In the genomic region with DNA sequence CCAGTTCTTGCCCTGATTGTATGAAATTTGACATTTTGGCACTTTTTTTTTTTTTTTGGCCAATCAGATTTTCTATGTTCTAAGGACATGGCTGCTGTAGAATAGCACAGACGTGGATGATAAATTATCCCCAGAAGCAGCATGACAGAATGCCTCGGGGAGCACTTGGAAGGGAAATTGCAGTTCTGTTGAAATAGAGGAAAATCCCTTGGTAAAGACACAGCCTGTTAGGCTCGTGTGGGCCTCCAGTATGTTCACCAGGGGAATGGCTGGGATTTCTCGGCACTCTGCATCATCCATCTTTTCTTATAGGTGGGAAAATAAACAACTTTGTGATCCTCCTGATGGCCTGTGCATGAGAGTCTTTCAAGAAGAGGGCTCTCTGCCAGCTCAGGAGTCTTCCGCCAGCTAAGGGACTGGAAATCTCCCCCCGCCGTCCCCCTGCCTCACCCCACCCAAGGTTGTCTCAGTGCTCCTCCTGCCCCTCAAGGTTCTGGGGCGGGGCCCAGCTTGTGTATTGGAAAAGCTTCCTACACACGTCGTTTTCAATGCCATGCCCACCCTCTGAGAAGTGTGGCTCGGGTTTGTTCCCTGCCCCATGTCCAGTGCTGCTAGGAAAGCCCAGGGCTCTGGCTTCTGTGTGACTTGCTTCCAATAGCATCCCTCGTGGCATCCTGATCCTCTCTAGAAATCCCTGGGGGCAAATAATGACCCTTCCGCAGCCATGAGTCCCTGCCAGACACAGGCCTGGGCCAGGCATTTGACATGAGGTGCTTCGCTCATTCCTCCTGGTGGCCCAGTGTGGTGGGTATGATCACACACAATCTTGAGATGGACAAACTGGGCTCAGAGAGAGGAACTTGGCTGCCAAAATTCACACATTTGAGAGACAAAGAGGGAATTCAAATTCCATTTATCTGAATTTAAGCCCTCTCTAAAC, we compare ENCODE assay signal across 19 cellular contexts.
DNase-seq lines count a peak whose midpoint lies in the region; ATAC-seq, FAIRE-seq and TF ChIP-seq lines count a peak whose summit lies in the region.
"Had no signal": no experiment of that assay in that cellular context is flagged by ENCODE, and none has a peak within 500 bp of the region (broad histone marks: within the 10 kb centered on the region; RNA-seq: fewer than 3 reads in every experiment).

No MANE protein-coding gene starts in this region.

- no peak overlapping the region for H2BK15ac ChIP-seq in IMR-90 (ENCODE audit: low read depth, low read length)

- no peaks in the 10 kb centered on the region; the same call in 1 of the 2 replicates for H4K20me1 ChIP-seq in IMR-90 (ENCODE audit: insufficient read depth, low read length)

- in situ Hi-C loops in IMR-90 (cut with MboI; ENCODE audit: low sequenced_read_pairs): no loop called here

- TF ChIP-seq RAD21 in A549 (conservative IDR thresholded peaks at IDR 0.05 in 1 of 2, IDR thresholded peaks at IDR 0.05 in 1 of 2): no peak
- TF ChIP-seq RAD21 in IMR-90 (IDR thresholded peaks at IDR 0.05; ENCODE audit: low read length): no peak

- DNase-seq in A549 (ENCODE audit: low read depth in 1 of 2, low spot score in 1 of 2) (no peak), IMR-90 (peak; percentile 85), bronchial epithelial cell (ENCODE audit: low read depth) (peak; percentile 30), kidney tubule cell (ENCODE audit: low spot score) (peak; percentile 46), HEK293T (ENCODE audit: extremely low spot score) (no peak), DMS 273 (lab: John Stamatoyannopoulos, UW; ENCODE audit: unreplicated experiment) (no peak)
- DNase-seq in CD8-positive, alpha-beta memory T cell: no peak
- DNase-seq in stimulated activated CD4-positive, alpha-beta T cell treated with anti-CD3 and anti-CD28 coated beads, Interleukin-4, amount 100 ng/mL, for 4 hours: no peak
- DNase-seq: ACHN; activated T-cell treated with anti-CD3 and anti-CD28 coated beads, Interleukin-2, amount 50 U/mL, for 48 hours; Calu3; head of caudate nucleus; midbrain; NCI-H510A; SK-N-SH; stimulated activated CD4-positive, alpha-beta T cell treated with anti-CD3 and anti-CD28 coated beads, Interleukin-4, amount 100 ng/mL, for 1 hour had no signal

- H3K27me3 ChIP-seq in IMR-90 (ENCODE audit: control insufficient read depth, insufficient read depth, low read length): no peaks in the 10 kb centered on the region
- no peaks in the 10 kb centered on the region for H3K27me3 ChIP-seq in bronchial epithelial cell (ENCODE audit: control insufficient read depth, insufficient read depth, low read length)
- no peaks in the 10 kb centered on the region for H3K27me3 ChIP-seq in CD8-positive, alpha-beta memory T cell (ENCODE audit: insufficient read depth, low read length, poor library complexity, severe bottlenecking)
- H3K27me3 ChIP-seq: neutrophil had no signal

- ATAC-seq in A549 (no peak), IMR-90 (ENCODE audit: low read depth) (peak; percentile 50)
- ATAC-seq: sciatic nerve had no signal

- H2BK5ac ChIP-seq in IMR-90 (ENCODE audit: low read depth, low read length, poor library complexity, severe bottlenecking): no peak overlapping the region

- dilution Hi-C loops in IMR-90 (cut with HindIII; ENCODE audit: low sequenced_read_pairs, unreplicated experiment): no loop called here

- no peaks in the 10 kb centered on the region for H3K4me1 Mint-ChIP-seq in CD8-positive, alpha-beta memory T cell

- peak overlapping the region; percentile 11; the same call in 1 of the 3 replicates for H3K4me2 ChIP-seq in A549
- H3K4me2 ChIP-seq in IMR-90 (ENCODE audit: low read depth, low read length): no peak overlapping the region
- H3K4me2 ChIP-seq: SK-N-SH had no signal

- H3K56ac ChIP-seq in IMR-90 (ENCODE audit: extremely low read depth, insufficient read depth, low read length): no peak overlapping the region

- H2BK120ac ChIP-seq in IMR-90 (ENCODE audit: low read depth, low read length): no peak overlapping the region

- H3K4me3 ChIP-seq in A549: no peak overlapping the region
- H3K4me3 ChIP-seq in IMR-90 (ENCODE audit: insufficient read depth, low read depth, low read length): no peak overlapping the region
- no peak overlapping the region for H3K4me3 ChIP-seq in bronchial epithelial cell (ENCODE audit: low read depth, low read length)
- no peak overlapping the region for H3K4me3 ChIP-seq in CD8-positive, alpha-beta memory T cell (ENCODE audit: low read length)

- H3K79me1 ChIP-seq in IMR-90 (ENCODE audit: low read depth in 1 of 2, low read length in 2 of 2): no peaks in the 10 kb centered on the region; a peak in 1 of 4 replicates

- TF ChIP-seq CTCF in A549 (IDR thresholded peaks at IDR 0.05) (no peak), IMR-90 (conservative IDR thresholded peaks at IDR 0.05; ENCODE audit: low read depth, low read length) (no peak), bronchial epithelial cell (IDR thresholded peaks at IDR 0.05; ENCODE audit: insufficient read depth, low read length, severe bottlenecking) (no peak)

- no peak overlapping the region for H4K91ac ChIP-seq in IMR-90 (ENCODE audit: insufficient read depth, low read depth, low read length)

- H3K27ac ChIP-seq in A549 (peak overlapping the region; percentile 97 to 99), IMR-90 (ENCODE audit: insufficient read depth, low read length) (no peak overlapping the region)
- no peak overlapping the region for H3K27ac ChIP-seq in CD8-positive, alpha-beta memory T cell (ENCODE audit: low read depth, low read length)
- H3K27ac ChIP-seq: neutrophil had no signal

- WGBS in A549 (ENCODE audit: missing lambda C conversion rate): 72% methylated on average over 12 of the region's 14 CpGs
- WGBS in IMR-90 (ENCODE audit: extremely low coverage in 2 of 2, insufficient read length in 1 of 2), 2 experiments: 88% methylated on average over 4 of the region's 14 CpGs; no CpG with 5 or more reads in 1 of the 2 experiments

- H3K36me3 ChIP-seq in IMR-90 (ENCODE audit: control insufficient read depth, insufficient read depth, low read length) (peaks cover 49% of the 10 kb centered on the region), bronchial epithelial cell (ENCODE audit: control insufficient read depth, insufficient read depth, low read length) (no peaks in the 10 kb centered on the region)
- H3K36me3 ChIP-seq in CD8-positive, alpha-beta memory T cell (ENCODE audit: insufficient read depth, low read length): no peaks in the 10 kb centered on the region
- H3K36me3 ChIP-seq: neutrophil had no signal

- H2AK9ac ChIP-seq in IMR-90 (replicated peaks; ENCODE audit: low read depth, low read length, poor library complexity): no peak overlapping the region

- no peak for TF ChIP-seq POLR2A in A549 (IDR thresholded peaks at IDR 0.05; ENCODE audit: low read length)
- TF ChIP-seq POLR2A in IMR-90 (IDR thresholded peaks at IDR 0.05; ENCODE audit: low read depth, low read length): no peak

- peaks cover 3 to 26% of the 10 kb centered on the region in 2 donors for H3K27me3 Mint-ChIP-seq in CD8-positive, alpha-beta memory T cell

- POLR2A ChIA-PET in A549 (lab: Yijun Ruan, JAX) (no interaction called here), IMR-90 (lab: Charles Lee; ENCODE audit: unreplicated experiment) (no interaction called here), HEK293T (lab: Yijun Ruan, JAX) (no interaction called here)
- POLR2A ChIA-PET in CD8-positive, alpha-beta memory T cell (lab: Charles Lee): no interaction called here

- intact Hi-C loops in IMR-90 (cut with micrococcal nuclease): no loop called here

- no peak overlapping the region for H4K5ac ChIP-seq in IMR-90 (ENCODE audit: low read depth, low read length)

- H3K4me1 ChIP-seq in A549: peaks cover 75% of the 10 kb centered on the region
- H3K4me1 ChIP-seq in IMR-90 (ENCODE audit: control insufficient read depth, insufficient read depth, low read length): no peaks in the 10 kb centered on the region
- H3K4me1 ChIP-seq in CD8-positive, alpha-beta memory T cell (ENCODE audit: insufficient read depth, low read length): no peaks in the 10 kb centered on the region

- no peak overlapping the region for H3K23ac ChIP-seq in IMR-90 (ENCODE audit: low read depth, low read length)

- no peak for TF ChIP-seq EP300 in A549 (IDR thresholded peaks at IDR 0.05)

- no peak overlapping the region for H3K4ac ChIP-seq in IMR-90 (ENCODE audit: low read depth, low read length)

- H3K36me3 Mint-ChIP-seq in CD8-positive, alpha-beta memory T cell: no peaks in the 10 kb centered on the region

- H2BK20ac ChIP-seq in IMR-90 (ENCODE audit: low read depth, low read length): no peak overlapping the region

- no peak overlapping the region for H2AK5ac ChIP-seq in IMR-90 (ENCODE audit: low read depth, low read length)

- no peak overlapping the region for H3K9ac ChIP-seq in IMR-90 (ENCODE audit: low read depth, low read length)
- H3K9ac ChIP-seq: SK-N-SH had no signal

- no peak overlapping the region for H4K8ac ChIP-seq in IMR-90 (ENCODE audit: low read depth in 2 of 2, low read length in 2 of 2)

- CTCF ChIA-PET in A549 (lab: Yijun Ruan, JAX): interaction anchor here (2.5 kb wide), 1 partner anchor 23 kb away, joined by 9 read pairs; no protein-coding TSS in a partner anchor
- CTCF ChIA-PET in IMR-90 (lab: Yijun Ruan, JAX): interaction anchor here (0.6 kb wide), 1 partner anchor 30 kb away, joined by 3 read pairs; no protein-coding TSS in a partner anchor
- CTCF ChIA-PET in HEK293T (lab: Yijun Ruan, JAX): no interaction called here
- CTCF ChIA-PET in CD8-positive, alpha-beta memory T cell (lab: Charles Lee): no interaction called here

- peaks cover 5% of the 10 kb centered on the region; the same call in 1 of the 2 replicates for H3K9me1 ChIP-seq in IMR-90 (ENCODE audit: insufficient read depth, low read length)

- H3K9me3 Mint-ChIP-seq in CD8-positive, alpha-beta memory T cell: no peaks in the 10 kb centered on the region

- FAIRE-seq in A549 (lab: Jason Lieb, UNC) (no peak), bronchial epithelial cell (lab: Jason Lieb, UNC) (no peak)
- FAIRE-seq: islet of Langerhans had no signal

- BruUV-seq in IMR-90 (replicated peaks; lab: Mats Ljungman, UMichigan): no TSS peak

- no peak overlapping the region for H2AFZ ChIP-seq in IMR-90 (replicated peaks; ENCODE audit: low read length, poor library complexity)

- no peak overlapping the region for H3K18ac ChIP-seq in IMR-90 (ENCODE audit: low read depth, low read length)

- H3K4me3 Mint-ChIP-seq in CD8-positive, alpha-beta memory T cell: no peak overlapping the region

- H3K9me3 ChIP-seq in A549: no peaks in the 10 kb centered on the region
- no peaks in the 10 kb centered on the region for H3K9me3 ChIP-seq in IMR-90 (ENCODE audit: control insufficient read depth, insufficient read depth, low read length)
- H3K9me3 ChIP-seq in CD8-positive, alpha-beta memory T cell (ENCODE audit: low read length): no peaks in the 10 kb centered on the region
- H3K9me3 ChIP-seq: neutrophil, SK-N-SH had no signal

- H3K27ac Mint-ChIP-seq in CD8-positive, alpha-beta memory T cell: peak overlapping the region in 1 of 8 donors; percentile 24

- no peak overlapping the region for H3K14ac ChIP-seq in IMR-90 (replicated peaks; ENCODE audit: low read depth, low read length)

TF ChIP-seq in A549, 52 proteins besides CTCF, POLR2A, EP300 and RAD21 (continues in another document):
- TF ChIP-seq CEBPB (IDR thresholded peaks at IDR 0.05): no peak

TF ChIP-seq in IMR-90, 13 proteins besides CTCF, POLR2A, EP300 and RAD21 (continues in another document):
- no peak for TF ChIP-seq MAZ (IDR thresholded peaks at IDR 0.05; ENCODE audit: borderline replicate concordance, low read depth, low read length)

TF ChIP-seq in HEK293T, 16 proteins besides CTCF, POLR2A, EP300 and RAD21 (continues in another document):
- no peak for TF ChIP-seq ZNF384 (IDR thresholded peaks at IDR 0.05)
- no peak for TF ChIP-seq HDGF (IDR thresholded peaks at IDR 0.05; ENCODE audit: borderline replicate concordance)

Comparison
In these comparisons a context has a peak if more than half of its experiments do, and no peak if none do; other contexts are left out.
1. DNase-seq: peak in IMR-90 (single experiment), bronchial epithelial cell (single experiment) and kidney tubule cell (single experiment); none in A549 (0 of 2), HEK293T (single experiment), CD8-positive, alpha-beta memory T cell (0 of 5), stimulated activated CD4-positive, alpha-beta T cell treated with anti-CD3 and anti-CD28 coated beads, Interleukin-4, amount 100 ng/mL, for 4 hours (0 of 2) and DMS 273 (single experiment).
2. H3K27ac ChIP-seq: peak in A549 (2 of 2); none in IMR-90 (single experiment) and CD8-positive, alpha-beta memory T cell (single experiment).
3. CTCF ChIA-PET loops: an anchor here in A549 (2.5 kb wide) and IMR-90 (0.6 kb wide); none called in HEK293T and CD8-positive, alpha-beta memory T cell.